ENCODE assay signal across 30 cellular contexts in the genomic region with DNA sequence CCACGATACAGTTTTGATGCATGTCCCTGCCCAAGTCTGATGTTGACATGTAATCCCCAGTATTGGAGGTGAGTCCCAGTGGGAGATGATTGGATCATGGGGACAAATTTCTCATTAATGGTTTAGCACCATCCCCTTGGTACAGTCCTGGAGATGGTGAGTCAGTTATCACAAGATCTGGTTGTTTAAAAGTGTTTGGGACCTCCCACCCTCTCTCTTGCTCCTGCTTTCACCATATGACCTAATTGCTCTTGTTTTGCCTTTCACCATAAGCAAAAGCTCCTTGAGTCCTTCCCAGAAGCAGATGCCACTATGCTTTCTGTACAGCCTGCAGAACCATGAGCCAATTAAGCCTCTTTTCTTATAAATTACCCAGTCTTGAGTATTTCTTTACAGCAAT.
"Had no signal": no experiment of that assay in that cellular context is flagged by ENCODE, and none has a peak within 500 bp of the region (broad histone marks: within the 10 kb centered on the region; RNA-seq: fewer than 3 reads in every experiment).

No MANE protein-coding gene starts in this region.

- H3K4me3 ChIP-seq: ascending aorta, cardiac muscle cell, MG63, SJSA1 had no signal

- H3K4me2 ChIP-seq: SK-N-SH had no signal

- H3K27me3 ChIP-seq: ascending aorta, cardiac muscle cell, MG63 had no signal

- H3K36me3 Mint-ChIP-seq: activated naive CD4-positive, alpha-beta T cell treated with anti-CD3 and anti-CD28 coated beads, Interleukin-2, amount 50 U/mL, for 24 hours; activated naive CD8-positive, alpha-beta T cell treated with anti-CD3 and anti-CD28 coated beads, Interleukin-2, amount 10 ng/mL, durations not matched to agents 7 days and 5 days had no signal

- H3K4me1 ChIP-seq: ascending aorta, SJSA1 had no signal

- H3K27ac ChIP-seq: ascending aorta, cardiac muscle cell, SJSA1 had no signal

- H3K4me3 Mint-ChIP-seq: activated CD4-positive, alpha-beta T cell treated with anti-CD3 and anti-CD28 coated beads, Interleukin-2, amount 10 ng/mL, durations not matched to agents 24 days and 14 days; activated CD8-positive, alpha-beta T cell treated with anti-CD3 and anti-CD28 coated beads for 36 hours; activated naive CD4-positive, alpha-beta T cell treated with anti-CD3 and anti-CD28 coated beads, Interleukin-2, amount 50 U/mL, for 24 hours; activated naive CD8-positive, alpha-beta T cell treated with anti-CD3 and anti-CD28 coated beads, Interleukin-2, amount 10 ng/mL, durations not matched to agents 7 days and 5 days; activated T-cell treated with anti-CD3 and anti-CD28 coated beads, Interleukin-2, amount 50 U/mL, for 72 hours; activated T-helper 17 cell treated with anti-CD3 and anti-CD28 coated beads, Interleukin-2, amount 50 U/mL, for 72 hours; central memory CD8-positive, alpha-beta T cell; T-helper 1 cell treated with Interleukin-12 subunit alpha and Interleukin-12 subunit beta and Interleukin-4 antibody, amounts not matched to agents 30 μg/mL and 1 μg/mL, for 36 hours; T-helper 2 cell treated with Interferon-gamma antibody and Interleukin-4, amounts not matched to agents 5 μg/mL and 100 μg/mL, for 36 hours had no signal

- ATAC-seq: activated CD8-positive, alpha-beta T cell treated with anti-CD3 and anti-CD28 coated beads for 36 hours; activated T-cell treated with anti-CD3 and anti-CD28 coated beads, Interleukin-2, amount 50 U/mL, for 72 hours; activated T-helper 17 cell treated with anti-CD3 and anti-CD28 coated beads, Interleukin-2, amount 50 U/mL, for 72 hours; Panc1 had no signal

- H3K27ac Mint-ChIP-seq: activated CD4-positive, alpha-beta T cell treated with anti-CD3 and anti-CD28 coated beads, Interleukin-2, amount 10 ng/mL, durations not matched to agents 24 days and 14 days; activated CD8-positive, alpha-beta T cell treated with anti-CD3 and anti-CD28 coated beads for 36 hours; activated naive CD4-positive, alpha-beta T cell treated with anti-CD3 and anti-CD28 coated beads, Interleukin-2, amount 50 U/mL, for 24 hours; activated naive CD8-positive, alpha-beta T cell treated with anti-CD3 and anti-CD28 coated beads, Interleukin-2, amount 10 ng/mL, durations not matched to agents 7 days and 5 days; activated T-cell treated with anti-CD3 and anti-CD28 coated beads, Interleukin-2, amount 50 U/mL, for 72 hours; activated T-helper 17 cell treated with anti-CD3 and anti-CD28 coated beads, Interleukin-2, amount 50 U/mL, for 72 hours; T-helper 1 cell treated with Interleukin-12 subunit alpha and Interleukin-12 subunit beta and Interleukin-4 antibody, amounts not matched to agents 30 μg/mL and 1 μg/mL, for 36 hours; T-helper 2 cell treated with Interferon-gamma antibody and Interleukin-4, amounts not matched to agents 5 μg/mL and 100 μg/mL, for 36 hours had no signal

- DNase-seq: activated CD4-positive, alpha-beta T cell treated with anti-CD3 and anti-CD28 coated beads, Interleukin-2, amount 10 ng/mL, durations not matched to agents 24 days and 14 days; activated CD4-positive, alpha-beta T cell treated with anti-CD3 and anti-CD28 coated beads, Interleukin-2, amount 50 U/mL, for 4 hours; activated CD8-positive, alpha-beta T cell treated with anti-CD3 and anti-CD28 coated beads for 36 hours; activated gamma-delta T cell; activated naive CD4-positive, alpha-beta T cell treated with Interleukin-2 at 50 U/mL for 16 hours; activated naive CD8-positive, alpha-beta T cell treated with anti-CD3 and anti-CD28 coated beads, Interleukin-2, amount 10 ng/mL, durations not matched to agents 7 days and 5 days; activated T-cell treated with anti-CD3 and anti-CD28 coated beads, Interleukin-2, amount 50 U/mL, for 1 hour; activated T-cell treated with anti-CD3 and anti-CD28 coated beads, Interleukin-2, amount 50 U/mL, for 72 hours; amygdala; MG63; NCI-H1048; NCI-H1105 treated with DMSO at 0.1 percent for 48 hours; NCI-H1436; NCI-H1694; NCI-H2029; NCI-H2171 treated with DMSO at 0.1 percent for 48 hours; NCI-H2227 treated with DMSO at 0.1 percent for 48 hours; NCI-H446 treated with DMSO at 0.1 percent for 48 hours; NCI-H69; SHP77 treated with DMSO at 0.1 percent for 48 hours; SK-N-SH had no signal

- H3K4me1 Mint-ChIP-seq: activated CD4-positive, alpha-beta T cell treated with anti-CD3 and anti-CD28 coated beads, Interleukin-2, amount 10 ng/mL, durations not matched to agents 24 days and 14 days; activated naive CD4-positive, alpha-beta T cell treated with anti-CD3 and anti-CD28 coated beads, Interleukin-2, amount 50 U/mL, for 24 hours; activated naive CD8-positive, alpha-beta T cell treated with anti-CD3 and anti-CD28 coated beads, Interleukin-2, amount 10 ng/mL, durations not matched to agents 7 days and 5 days; activated T-helper 17 cell treated with anti-CD3 and anti-CD28 coated beads, Interleukin-2, amount 50 U/mL, for 72 hours; central memory CD8-positive, alpha-beta T cell had no signal

- H3K27me3 Mint-ChIP-seq: activated CD4-positive, alpha-beta T cell treated with anti-CD3 and anti-CD28 coated beads, Interleukin-2, amount 10 ng/mL, durations not matched to agents 24 days and 14 days; activated CD8-positive, alpha-beta T cell treated with anti-CD3 and anti-CD28 coated beads for 36 hours; activated naive CD4-positive, alpha-beta T cell treated with anti-CD3 and anti-CD28 coated beads, Interleukin-2, amount 50 U/mL, for 24 hours; activated naive CD8-positive, alpha-beta T cell treated with anti-CD3 and anti-CD28 coated beads, Interleukin-2, amount 10 ng/mL, durations not matched to agents 7 days and 5 days; activated T-helper 17 cell treated with anti-CD3 and anti-CD28 coated beads, Interleukin-2, amount 50 U/mL, for 72 hours; central memory CD8-positive, alpha-beta T cell had no signal

- H3K36me3 ChIP-seq: ascending aorta, cardiac muscle cell, MG63, SJSA1 had no signal

- H3K9ac ChIP-seq: SK-N-SH had no signal

- H3K9me3 ChIP-seq: ascending aorta, MG63, SJSA1, SK-N-SH had no signal
